Comparison of ENCODE assay signal across 9 cellular contexts in the genomic region with DNA sequence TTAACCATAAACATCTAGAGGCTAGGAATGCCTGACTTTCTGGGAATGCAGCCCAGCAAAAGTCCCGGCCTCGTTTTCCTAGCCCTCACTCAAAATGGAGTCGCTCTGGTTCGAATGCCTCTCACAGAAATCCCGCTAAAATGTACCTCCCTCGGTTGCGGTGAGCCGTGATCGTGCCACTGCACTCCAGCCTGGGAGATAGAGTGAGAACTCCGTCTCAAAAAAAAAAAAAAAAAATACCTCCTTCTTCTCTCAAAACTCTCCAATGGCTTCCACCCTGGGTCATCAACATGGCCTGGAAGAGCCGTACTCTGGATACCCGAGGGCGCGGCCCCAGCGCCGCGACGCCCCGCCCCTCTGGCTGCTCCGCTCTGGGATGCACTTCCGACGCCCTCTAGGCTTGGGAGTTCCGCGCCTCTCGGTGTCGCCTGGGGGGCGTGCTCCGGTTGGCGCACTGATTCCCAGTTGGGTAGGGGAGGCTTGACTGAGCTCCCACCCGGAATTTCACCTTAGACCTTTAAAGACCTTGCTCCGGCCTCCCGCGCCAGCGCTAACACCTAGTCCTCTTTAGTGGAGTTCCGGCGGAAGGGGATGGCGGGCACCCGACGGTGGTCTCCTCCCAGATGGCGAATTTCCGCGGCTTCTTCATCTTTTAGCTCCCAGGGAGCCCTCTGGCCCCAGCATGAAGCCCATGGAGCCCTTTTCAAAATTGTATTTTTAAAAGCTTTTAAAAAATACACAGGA. TPM values are rescaled to one million over a fixed set of nuclear protein-coding genes. Genes with fewer than 3 reads are reported as not detected.
A peak's percentile ranks its signal among the peaks of the same experiment; 100 is the strongest.
DNase-seq lines count a peak whose midpoint lies in the region; ATAC-seq, FAIRE-seq and TF ChIP-seq lines count a peak whose summit lies in the region.
"Had no signal": no experiment of that assay in that cellular context is flagged by ENCODE, and none has a peak within 500 bp of the region (broad histone marks: within the 10 kb centered on the region; RNA-seq: fewer than 3 reads in every experiment).

No MANE protein-coding gene starts in this region.

- peaks cover 3% of the 10 kb centered on the region for H3K4me1 Mint-ChIP-seq in stimulated activated naive CD8-positive, alpha-beta T cell treated with anti-CD3 and anti-CD28 coated beads, Interleukin-15, amount 100 ng/mL, for 72 hours

- FAIRE-seq in GM12892 (lab: Jason Lieb, UNC) = peak; percentile 85
- FAIRE-seq: endometrium had no signal

- no peaks in the 10 kb centered on the region for H3K27me3 Mint-ChIP-seq in stimulated activated naive CD8-positive, alpha-beta T cell treated with anti-CD3 and anti-CD28 coated beads, Interleukin-15, amount 100 ng/mL, for 72 hours

- peak overlapping the region in 1 of 59 donors; percentile 18 for H3K27ac ChIP-seq in dorsolateral prefrontal cortex

- H3K27ac Mint-ChIP-seq in stimulated activated naive CD8-positive, alpha-beta T cell treated with anti-CD3 and anti-CD28 coated beads, Interleukin-15, amount 100 ng/mL, for 72 hours = peak overlapping the region; percentile 90 to 94

- H3K4me3 ChIP-seq in dorsolateral prefrontal cortex = peak overlapping the region; percentile 18 to 73 (median 58)

- no peaks in the 10 kb centered on the region for H3K27me3 ChIP-seq in dorsolateral prefrontal cortex

- H3K9me3 Mint-ChIP-seq in stimulated activated naive CD8-positive, alpha-beta T cell treated with anti-CD3 and anti-CD28 coated beads, Interleukin-15, amount 100 ng/mL, for 72 hours = no peaks in the 10 kb centered on the region

- peak in 8 of 56 donors; percentile 7 to 18 (median 11) for TF ChIP-seq CTCF in dorsolateral prefrontal cortex (IDR thresholded peaks at IDR 0.05 in 54 of 56, conservative IDR thresholded peaks at IDR 0.05 in 2 of 56; ENCODE audit: low read depth in 1 of 56, partially characterized antibody in 56 of 56)

- peak; percentile 50 for DNase-seq in GM12892 (ENCODE audit: insufficient read length)
- DNase-seq in NCI-H1092 treated with DMSO at 0.1 percent for 48 hours (lab: John Stamatoyannopoulos, UW) = peak; percentile 37
- DNase-seq in UCSD-AML1 (lab: John Stamatoyannopoulos, UW; ENCODE audit: unreplicated experiment) = peak; percentile 67
- DNase-seq in dorsolateral prefrontal cortex = no peak
- peak; percentile 38 to 42 for DNase-seq in lung microvascular endothelial cell (ENCODE audit: low read depth in 2 of 2)
- DNase-seq in stimulated activated naive CD8-positive, alpha-beta T cell treated with anti-CD3 and anti-CD28 coated beads, Interleukin-15, amount 100 ng/mL, for 72 hours = peak; percentile 52 to 62
- no peak for DNase-seq in SHP77 (lab: John Stamatoyannopoulos, UW)

- peak; percentile 52 for ATAC-seq in stimulated activated naive CD8-positive, alpha-beta T cell treated with anti-CD3 and anti-CD28 coated beads, Interleukin-15, amount 100 ng/mL, for 72 hours
- ATAC-seq in HG02678 (IDR thresholded peaks at IDR 0.05; ENCODE audit: unreplicated experiment) = no peak

- H3K4me3 Mint-ChIP-seq in stimulated activated naive CD8-positive, alpha-beta T cell treated with anti-CD3 and anti-CD28 coated beads, Interleukin-15, amount 100 ng/mL, for 72 hours = peak overlapping the region; percentile 94 to 97

- TF ChIP-seq POLR2A in GM12892 (IDR thresholded peaks at IDR 0.05; ENCODE audit: low read depth, low read length) = peak; percentile 30; the same call in 1 of the 2 replicates

- intact Hi-C loops in dorsolateral prefrontal cortex (cut with DNase I) = no loop called here

RNA-seq across cellular contexts. Expression of a gene that starts 12.3 kb away (rescaled TPM):
- polyA plus RNA-seq in GM12892 (2012; ENCODE audit: missing spikeins) = 93.1 TPM
- total RNA-seq in dorsolateral prefrontal cortex = 10 to 100 TPM; 16.9 to 48.3 (median 28.5) TPM
- 45.5 and 52.4 TPM in 2 replicates for total RNA-seq in lung microvascular endothelial cell

RNA-seq across cellular contexts. Expression of a gene that starts 46.3 kb away (rescaled TPM):
- 17.6 TPM for polyA plus RNA-seq in GM12892 (2012; ENCODE audit: missing spikeins)
- total RNA-seq in dorsolateral prefrontal cortex (10 to 100 TPM in 9 of 120 experiments, 1 to 10 TPM in 111; 5.9 to 11.3 (median 8.3) TPM), lung microvascular endothelial cell (15.7 and 21.4 TPM in 2 replicates)

RNA-seq across cellular contexts. Expression of a gene that starts 50.3 kb away (rescaled TPM):
- 0.70 TPM for polyA plus RNA-seq in GM12892 (2012; ENCODE audit: missing spikeins)
- total RNA-seq in dorsolateral prefrontal cortex = under 1 TPM in 5 of 120 experiments, not detected in 115; 0.17 to 0.28 (median 0.19) TPM
- total RNA-seq in lung microvascular endothelial cell = not detected in 2 replicates

Comparison
In these comparisons a context has a peak if more than half of its experiments do, and no peak if none do; other contexts are left out.
1. DNase-seq: peak in GM12892 (single experiment), NCI-H1092 treated with DMSO at 0.1 percent for 48 hours (single experiment), UCSD-AML1 (single experiment), lung microvascular endothelial cell (2 of 2) and stimulated activated naive CD8-positive, alpha-beta T cell treated with anti-CD3 and anti-CD28 coated beads, Interleukin-15, amount 100 ng/mL, for 72 hours (2 of 2); none in dorsolateral prefrontal cortex (0 of 10) and SHP77 (0 of 2).